18 cellular contexts compared by ENCODE assay signal in genomic region chr7:27777662-27778061, GRCh38.
"Had no signal": no experiment of that assay in that cellular context is flagged by ENCODE, and none has a peak within 500 bp of the region (broad histone marks: within the 10 kb centered on the region; RNA-seq: fewer than 3 reads in every experiment).

No MANE protein-coding gene starts in this region.

- H3K4me3 ChIP-seq: MG63, SJCRH30 had no signal

- ATAC-seq: SK-N-SH treated with all-trans-retinoic acid at 6 μM for 48 hours had no signal

- H3K27ac ChIP-seq: RWPE1, SJCRH30 had no signal

- DNase-seq: KBM-7, MG63, NCI-H1092, NCI-H1105 treated with DMSO at 0.1 percent for 48 hours, NCI-H1417 treated with DMSO at 0.1 percent for 48 hours, NCI-H146, NCI-H1694 treated with DMSO at 0.1 percent for 48 hours, NCI-H1930, NCI-H2081, NCI-H2107, NCI-H2227 treated with DMSO at 0.1 percent for 48 hours, NCI-H524, NCI-H526 treated with DMSO at 0.1 percent for 48 hours, NCI-H748 treated with DMSO at 0.1 percent for 48 hours, SHP77 treated with DMSO at 0.1 percent for 48 hours, SJCRH30 had no signal
